ENCODE assay signal across 15 cellular contexts in the genomic region with DNA sequence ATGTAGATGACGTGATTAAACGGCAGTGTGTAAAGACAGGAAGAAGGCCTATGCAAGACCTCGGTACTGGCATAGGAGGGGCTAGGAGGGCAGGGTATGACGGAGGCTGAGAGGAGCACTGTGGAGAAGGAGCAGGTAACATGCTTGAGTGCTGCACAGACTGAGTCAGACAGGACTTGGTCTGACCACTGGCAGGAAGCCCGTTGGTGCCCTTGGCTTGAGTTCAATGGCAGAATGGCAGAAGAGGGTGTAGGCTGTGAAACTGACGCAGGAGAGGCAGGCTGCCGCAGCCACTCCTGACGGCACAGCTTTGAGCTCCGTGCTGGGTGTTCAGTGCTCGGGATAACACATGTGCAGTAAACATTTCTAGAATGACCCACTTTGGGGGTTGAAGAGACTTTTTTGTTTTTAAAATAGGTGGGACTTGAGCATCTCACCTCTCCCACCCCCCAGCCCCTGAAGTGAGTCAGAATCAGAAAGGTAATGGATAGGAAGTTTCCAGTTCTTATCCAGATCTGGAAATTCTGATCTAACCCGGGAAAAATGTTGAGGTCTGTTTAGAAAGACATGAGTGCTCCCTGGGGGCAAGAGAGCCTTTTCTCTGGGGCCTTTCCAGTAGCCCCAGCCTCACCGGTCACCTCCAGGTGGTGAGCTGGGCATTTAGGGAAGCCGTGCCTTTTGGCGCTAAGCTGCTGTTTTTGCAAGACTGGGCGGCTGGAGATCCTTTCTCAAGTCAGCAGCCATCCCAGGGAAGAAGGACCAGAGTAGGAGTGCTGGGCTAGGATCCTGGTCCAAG.
DNase-seq lines count a peak whose midpoint lies in the region; TF ChIP-seq lines count a peak whose summit lies in the region.
"Had no signal": no experiment of that assay in that cellular context is flagged by ENCODE, and none has a peak within 500 bp of the region (broad histone marks: within the 10 kb centered on the region; RNA-seq: fewer than 3 reads in every experiment).

No MANE protein-coding gene starts in this region.

- WGBS in neuronal stem cell (ENCODE audit: extremely low coverage in 2 of 2, insufficient read length in 2 of 2, insufficient replicate concordance in 1 of 2), 2 donors: no CpG with 5 or more reads among the region's 15 CpGs

- H2AFZ ChIP-seq in PC-9 (peak overlapping the region; percentile 30; the same call in 1 of the 2 replicates), neuronal stem cell (ENCODE audit: low read length) (no peak overlapping the region), Karpas-422 (ENCODE audit: low read length) (no peak overlapping the region)
- H2AFZ ChIP-seq: GM23338 had no signal

- no peak overlapping the region for H3K14ac ChIP-seq in neuronal stem cell (ENCODE audit: low read length)

- H3K4me3 ChIP-seq in PC-9 (peak overlapping the region; percentile 39; the same call in 1 of the 2 replicates), neuronal stem cell (ENCODE audit: low read length in 2 of 2) (no peak overlapping the region), Karpas-422 (ENCODE audit: low read length) (no peak overlapping the region)
- H3K4me3 ChIP-seq: GM23338, heart left ventricle, SJCRH30, uterus had no signal

- H3K36me3 ChIP-seq in PC-9 (ENCODE audit: low read depth) (no peaks in the 10 kb centered on the region), neuronal stem cell (replicated peaks in 1 of 2; ENCODE audit: control insufficient read depth in 2 of 2, insufficient read depth in 2 of 2, low read length in 2 of 2) (no peaks in the 10 kb centered on the region), Karpas-422 (ENCODE audit: insufficient read depth, low read length) (no peaks in the 10 kb centered on the region)
- H3K36me3 ChIP-seq: heart left ventricle, SJCRH30, uterus had no signal

- H2BK12ac ChIP-seq in neuronal stem cell (ENCODE audit: low read length): no peak overlapping the region

- no peak overlapping the region for H2AK5ac ChIP-seq in neuronal stem cell (ENCODE audit: low read depth, low read length)

- H3K18ac ChIP-seq in neuronal stem cell (ENCODE audit: low read length): peak overlapping the region; percentile 55

- peaks cover 28% of the 10 kb centered on the region for H3F3A ChIP-seq in PC-9 (ENCODE audit: insufficient read depth, low read depth)

- CTCF ChIA-PET in PC-9 (lab: Charles Lee): interaction anchor here (0.7 kb wide), 2 partner anchors 319 to 519 kb away, joined by 3 to 7 read pairs; partner anchors contain the start of gene TLE3

- H3K79me2 ChIP-seq in PC-9 (ENCODE audit: low read depth): no peaks in the 10 kb centered on the region
- H3K79me2 ChIP-seq in Karpas-422 (ENCODE audit: low read length): no peaks in the 10 kb centered on the region

- H2BK120ac ChIP-seq in neuronal stem cell (ENCODE audit: low read depth, low read length): no peak overlapping the region

- no TSS peak for BruUV-seq in PC-9 (replicated peaks; lab: Mats Ljungman, UMichigan)

- H3K4ac ChIP-seq in neuronal stem cell (ENCODE audit: low read length): no peak overlapping the region

- peak overlapping the region; percentile 40; the same call in 1 of the 2 replicates for H3K27ac ChIP-seq in PC-9
- no peak overlapping the region for H3K27ac ChIP-seq in neuronal stem cell (replicated peaks; ENCODE audit: low read length)
- H3K27ac ChIP-seq in Karpas-422 (ENCODE audit: low read length): no peak overlapping the region
- H3K27ac ChIP-seq: heart left ventricle, KMS-11, SJCRH30, uterus had no signal

- no peak overlapping the region for H4K91ac ChIP-seq in neuronal stem cell (ENCODE audit: low read depth, low read length, poor library complexity)

- intact Hi-C loops in PC-9 (cut with micrococcal nuclease; ENCODE audit: unreplicated experiment): loop anchor here (5.0 to 10.0 kb wide), 6 partner anchors 273 to 913 kb away; no protein-coding TSS in a partner anchor

- no peak overlapping the region for H2BK5ac ChIP-seq in neuronal stem cell (ENCODE audit: low read length)

- POLR2A ChIA-PET in PC-9 (lab: Charles Lee; ENCODE audit: unreplicated experiment): interaction anchor here (0.7 kb wide), 1 partner anchor 179 kb away, joined by 31 read pairs; no protein-coding TSS in a partner anchor

- H3K9ac ChIP-seq in neuronal stem cell (ENCODE audit: low read depth, low read length, poor library complexity) (no peak overlapping the region), Karpas-422 (ENCODE audit: low read length) (no peak overlapping the region)
- H3K9ac ChIP-seq: KMS-11 had no signal

- H2BK15ac ChIP-seq in neuronal stem cell (ENCODE audit: low read length): no peak overlapping the region

- TF ChIP-seq CTCF in PC-9 (conservative IDR thresholded peaks at IDR 0.05): no peak

- H4K8ac ChIP-seq in neuronal stem cell (ENCODE audit: low read depth, low read length): no peak overlapping the region

- H3K79me1 ChIP-seq in neuronal stem cell (ENCODE audit: low read depth, low read length): no peaks in the 10 kb centered on the region

- peak overlapping the region; percentile 75 for H3K4me2 ChIP-seq in PC-9
- H3K4me2 ChIP-seq in neuronal stem cell (ENCODE audit: insufficient read depth, low read length, poor library complexity, severe bottlenecking): no peak overlapping the region
- no peak overlapping the region for H3K4me2 ChIP-seq in Karpas-422 (ENCODE audit: low read depth, low read length, poor library complexity, severe bottlenecking)
- H3K4me2 ChIP-seq: GM23338, KMS-11 had no signal

- H3K27me3 ChIP-seq in PC-9 (ENCODE audit: insufficient read depth, low read depth) (no peaks in the 10 kb centered on the region), neuronal stem cell (ENCODE audit: control insufficient read depth in 3 of 3, insufficient read depth in 3 of 3, low read depth in 1 of 3, low read length in 3 of 3) (peaks cover 0 to 41% (median 0%) of the 10 kb centered on the region in 3 experiments), Karpas-422 (ENCODE audit: low read length) (no peaks in the 10 kb centered on the region)
- H3K27me3 ChIP-seq: SJCRH30, uterus had no signal

- no peaks in the 10 kb centered on the region for H3K9me2 ChIP-seq in PC-9 (ENCODE audit: insufficient read depth)
- H3K9me2 ChIP-seq in Karpas-422 (replicated peaks; ENCODE audit: insufficient read depth, low read length): no peaks in the 10 kb centered on the region

- H3K9me3 ChIP-seq in PC-9 (ENCODE audit: insufficient read depth, low read depth) (no peaks in the 10 kb centered on the region), neuronal stem cell (replicated peaks in 1 of 2; ENCODE audit: control insufficient read depth in 2 of 2, insufficient read depth in 1 of 2, low read depth in 1 of 2, low read length in 2 of 2) (no peaks in the 10 kb centered on the region), Karpas-422 (ENCODE audit: low read length) (no peaks in the 10 kb centered on the region)
- H3K9me3 ChIP-seq: heart left ventricle, SJCRH30, uterus had no signal

- peaks cover 59% of the 10 kb centered on the region for H3K4me1 ChIP-seq in PC-9 (replicated peaks; ENCODE audit: insufficient read depth)
- H3K4me1 ChIP-seq in neuronal stem cell (ENCODE audit: control insufficient read depth in 2 of 2, insufficient read depth in 1 of 2, low read depth in 1 of 2, low read length in 2 of 2): peaks cover 9 to 16% of the 10 kb centered on the region in 2 donors
- peaks cover 7% of the 10 kb centered on the region for H3K4me1 ChIP-seq in Karpas-422 (ENCODE audit: low read length)
- H3K4me1 ChIP-seq: uterus had no signal

- H4K20me1 ChIP-seq in PC-9 (ENCODE audit: insufficient read depth) (no peaks in the 10 kb centered on the region), Karpas-422 (ENCODE audit: insufficient read depth, low read depth, low read length) (no peaks in the 10 kb centered on the region)

- peak; percentile 88 for DNase-seq in Daoy (ENCODE audit: low read depth)
- peak; percentile 84 to 89 for DNase-seq in PC-9
- peak; percentile 57 for DNase-seq in dermis blood vessel endothelial cell
- DNase-seq in neuronal stem cell (ENCODE audit: low spot score): no peak
- DNase-seq in Karpas-422: no peak
- no peak for DNase-seq in midbrain (lab: John Stamatoyannopoulos, UW)
- no peak for DNase-seq in NOMO-1 (lab: John Stamatoyannopoulos, UW; ENCODE audit: unreplicated experiment in 2 of 2)
- no peak for DNase-seq in NCI-H2227 treated with DMSO at 0.1 percent for 48 hours (lab: John Stamatoyannopoulos, UW)
- DNase-seq: activated CD4-positive, alpha-beta T cell treated with anti-CD3 and anti-CD28 coated beads for 4 hours; NCI-H2171 treated with DMSO at 0.1 percent for 48 hours; SJCRH30 had no signal

- H3K23ac ChIP-seq in neuronal stem cell (ENCODE audit: low read depth, low read length, poor library complexity): no peak overlapping the region

Comparison
In these comparisons a context has a peak if more than half of its experiments do, and no peak if none do; other contexts are left out.
1. DNase-seq: peak in Daoy (single experiment), PC-9 (2 of 2) and dermis blood vessel endothelial cell (single experiment); none in neuronal stem cell (single experiment), Karpas-422 (single experiment), midbrain (single experiment), NOMO-1 (0 of 2) and NCI-H2227 treated with DMSO at 0.1 percent for 48 hours (single experiment).